Comparison of ENCODE assay signal across 1 cellular context in genomic region chr12:70317781-70318180, GRCh38.
TF ChIP-seq lines count a peak whose summit lies in the region.

No MANE protein-coding gene starts in this region.

TF ChIP-seq in GM12878, 131 proteins besides CTCF, POLR2A, EP300 and RAD21 (continued from another document and continues in another):
- TF ChIP-seq, protein P1, sequence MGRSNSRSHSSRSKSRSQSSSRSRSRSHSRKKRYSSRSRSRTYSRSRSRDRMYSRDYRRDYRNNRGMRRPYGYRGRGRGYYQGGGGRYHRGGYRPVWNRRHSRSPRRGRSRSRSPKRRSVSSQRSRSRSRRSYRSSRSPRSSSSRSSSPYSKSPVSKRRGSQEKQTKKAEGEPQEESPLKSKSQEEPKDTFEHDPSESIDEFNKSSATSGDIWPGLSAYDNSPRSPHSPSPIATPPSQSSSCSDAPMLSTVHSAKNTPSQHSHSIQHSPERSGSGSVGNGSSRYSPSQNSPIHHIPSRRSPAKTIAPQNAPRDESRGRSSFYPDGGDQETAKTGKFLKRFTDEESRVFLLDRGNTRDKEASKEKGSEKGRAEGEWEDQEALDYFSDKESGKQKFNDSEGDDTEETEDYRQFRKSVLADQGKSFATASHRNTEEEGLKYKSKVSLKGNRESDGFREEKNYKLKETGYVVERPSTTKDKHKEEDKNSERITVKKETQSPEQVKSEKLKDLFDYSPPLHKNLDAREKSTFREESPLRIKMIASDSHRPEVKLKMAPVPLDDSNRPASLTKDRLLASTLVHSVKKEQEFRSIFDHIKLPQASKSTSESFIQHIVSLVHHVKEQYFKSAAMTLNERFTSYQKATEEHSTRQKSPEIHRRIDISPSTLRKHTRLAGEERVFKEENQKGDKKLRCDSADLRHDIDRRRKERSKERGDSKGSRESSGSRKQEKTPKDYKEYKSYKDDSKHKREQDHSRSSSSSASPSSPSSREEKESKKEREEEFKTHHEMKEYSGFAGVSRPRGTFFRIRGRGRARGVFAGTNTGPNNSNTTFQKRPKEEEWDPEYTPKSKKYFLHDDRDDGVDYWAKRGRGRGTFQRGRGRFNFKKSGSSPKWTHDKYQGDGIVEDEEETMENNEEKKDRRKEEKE (IDR thresholded peaks at IDR 0.05): no peak
- peak; percentile 91 for TF ChIP-seq IKZF1 (conservative IDR thresholded peaks at IDR 0.05)
- no peak for TF ChIP-seq ESRRA (IDR thresholded peaks at IDR 0.05; ENCODE audit: low read length)
- TF ChIP-seq ZNF217 (IDR thresholded peaks at IDR 0.05): peak; percentile 90
- TF ChIP-seq IKZF2 (IDR thresholded peaks at IDR 0.05): peak; percentile 95 to 96
- TF ChIP-seq, protein P2, sequence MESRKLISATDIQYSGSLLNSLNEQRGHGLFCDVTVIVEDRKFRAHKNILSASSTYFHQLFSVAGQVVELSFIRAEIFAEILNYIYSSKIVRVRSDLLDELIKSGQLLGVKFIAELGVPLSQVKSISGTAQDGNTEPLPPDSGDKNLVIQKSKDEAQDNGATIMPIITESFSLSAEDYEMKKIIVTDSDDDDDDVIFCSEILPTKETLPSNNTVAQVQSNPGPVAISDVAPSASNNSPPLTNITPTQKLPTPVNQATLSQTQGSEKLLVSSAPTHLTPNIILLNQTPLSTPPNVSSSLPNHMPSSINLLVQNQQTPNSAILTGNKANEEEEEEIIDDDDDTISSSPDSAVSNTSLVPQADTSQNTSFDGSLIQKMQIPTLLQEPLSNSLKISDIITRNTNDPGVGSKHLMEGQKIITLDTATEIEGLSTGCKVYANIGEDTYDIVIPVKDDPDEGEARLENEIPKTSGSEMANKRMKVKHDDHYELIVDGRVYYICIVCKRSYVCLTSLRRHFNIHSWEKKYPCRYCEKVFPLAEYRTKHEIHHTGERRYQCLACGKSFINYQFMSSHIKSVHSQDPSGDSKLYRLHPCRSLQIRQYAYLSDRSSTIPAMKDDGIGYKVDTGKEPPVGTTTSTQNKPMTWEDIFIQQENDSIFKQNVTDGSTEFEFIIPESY (IDR thresholded peaks at IDR 0.05): no peak
- TF ChIP-seq CBFB (IDR thresholded peaks at IDR 0.05; ENCODE audit: low read depth): peak; percentile 82
- TF ChIP-seq ZZZ3 (IDR thresholded peaks at IDR 0.05; ENCODE audit: control insufficient read depth, insufficient read length, low read depth): no peak
- TF ChIP-seq ETV6 (conservative IDR thresholded peaks at IDR 0.05 in 1 of 2, IDR thresholded peaks at IDR 0.05 in 1 of 2; ENCODE audit: borderline replicate concordance in 1 of 2, low read depth in 1 of 2): peak in 1 of 2 experiments; percentile 35; a peak in 1 of 4 replicates
- TF ChIP-seq E2F4 (IDR thresholded peaks at IDR 0.05; ENCODE audit: low read depth, low read length): no peak
- TF ChIP-seq STAT3 (IDR thresholded peaks at IDR 0.05; ENCODE audit: low read depth, low read length): peak; percentile 92
- TF ChIP-seq ZNF24 (IDR thresholded peaks at IDR 0.05): peak; percentile 41; the same call in 1 of the 2 replicates
- peak; percentile 39; the same call in 1 of the 2 replicates for TF ChIP-seq RAD51 (IDR thresholded peaks at IDR 0.05)
- peak; percentile 47; the same call in 1 of the 2 replicates for TF ChIP-seq PKNOX1 (IDR thresholded peaks at IDR 0.05)
- peak; percentile 92 for TF ChIP-seq ZNF384 (IDR thresholded peaks at IDR 0.05; ENCODE audit: borderline replicate concordance, low read depth, low read length)
- 0 out of 2 replicates have a peak, but pooled peaks have one; percentile 85 for TF ChIP-seq RCOR1 (conservative IDR thresholded peaks at IDR 0.05; ENCODE audit: low read depth, low read length)
- no peak for TF ChIP-seq NRF1 (conservative IDR thresholded peaks at IDR 0.05; ENCODE audit: low read depth, low read length)
- TF ChIP-seq TBL1XR1 (IDR thresholded peaks at IDR 0.05; ENCODE audit: low read depth, low read length): peak; percentile 78
- TF ChIP-seq NFIC (IDR thresholded peaks at IDR 0.05; ENCODE audit: low read depth, low read length): peak; percentile 82
- peak; percentile 16; the same call in 1 of the 2 replicates for TF ChIP-seq SMC3 (IDR thresholded peaks at IDR 0.05; ENCODE audit: borderline replicate concordance, low read length)
- peak; percentile 71; the same call in 1 of the 2 replicates for TF ChIP-seq MTA3 (IDR thresholded peaks at IDR 0.05; ENCODE audit: borderline replicate concordance, low read length)
- TF ChIP-seq ATF7 (IDR thresholded peaks at IDR 0.05; ENCODE audit: low read depth): peak; percentile 68
- TF ChIP-seq JUNB (IDR thresholded peaks at IDR 0.05): peak; percentile 49
- no peak for TF ChIP-seq SREBF1 (IDR thresholded peaks at IDR 0.05; ENCODE audit: low read length)
- TF ChIP-seq POU2F2 (IDR thresholded peaks at IDR 0.05; ENCODE audit: borderline replicate concordance, low read depth, low read length): 0 out of 3 replicates have a peak, but pooled peaks have one; percentile 32
- peak; percentile 55; the same call in 1 of the 2 replicates for TF ChIP-seq PML (IDR thresholded peaks at IDR 0.05; ENCODE audit: low read length)
- TF ChIP-seq NBN (IDR thresholded peaks at IDR 0.05): peak; percentile 58; the same call in 1 of the 2 replicates
- TF ChIP-seq TCF7 (IDR thresholded peaks at IDR 0.05; ENCODE audit: borderline replicate concordance): peak; percentile 33; the same call in 1 of the 2 replicates
- peak; percentile 89 for TF ChIP-seq MTA2 (IDR thresholded peaks at IDR 0.05; ENCODE audit: low read depth)
- peak; percentile 66; the same call in 1 of the 2 replicates for TF ChIP-seq BMI1 (IDR thresholded peaks at IDR 0.05; ENCODE audit: borderline replicate concordance)
- peak; percentile 51; the same call in 1 of the 2 replicates for TF ChIP-seq MXI1 (IDR thresholded peaks at IDR 0.05; ENCODE audit: low read depth, low read length)
- TF ChIP-seq DPF2 (IDR thresholded peaks at IDR 0.05): peak; percentile 88
- peak; percentile 57 to 76; a peak in 3 of 4 replicates for TF ChIP-seq BHLHE40 (IDR thresholded peaks at IDR 0.05; ENCODE audit: borderline replicate concordance in 1 of 2, low read depth in 2 of 2, low read length in 1 of 2)
- TF ChIP-seq, protein P3, sequence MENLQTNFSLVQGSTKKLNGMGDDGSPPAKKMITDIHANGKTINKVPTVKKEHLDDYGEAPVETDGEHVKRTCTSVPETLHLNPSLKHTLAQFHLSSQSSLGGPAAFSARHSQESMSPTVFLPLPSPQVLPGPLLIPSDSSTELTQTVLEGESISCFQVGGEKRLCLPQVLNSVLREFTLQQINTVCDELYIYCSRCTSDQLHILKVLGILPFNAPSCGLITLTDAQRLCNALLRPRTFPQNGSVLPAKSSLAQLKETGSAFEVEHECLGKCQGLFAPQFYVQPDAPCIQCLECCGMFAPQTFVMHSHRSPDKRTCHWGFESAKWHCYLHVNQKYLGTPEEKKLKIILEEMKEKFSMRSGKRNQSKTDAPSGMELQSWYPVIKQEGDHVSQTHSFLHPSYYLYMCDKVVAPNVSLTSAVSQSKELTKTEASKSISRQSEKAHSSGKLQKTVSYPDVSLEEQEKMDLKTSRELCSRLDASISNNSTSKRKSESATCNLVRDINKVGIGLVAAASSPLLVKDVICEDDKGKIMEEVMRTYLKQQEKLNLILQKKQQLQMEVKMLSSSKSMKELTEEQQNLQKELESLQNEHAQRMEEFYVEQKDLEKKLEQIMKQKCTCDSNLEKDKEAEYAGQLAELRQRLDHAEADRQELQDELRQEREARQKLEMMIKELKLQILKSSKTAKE (IDR thresholded peaks at IDR 0.05; ENCODE audit: low read depth, poor library complexity, severe bottlenecking): peak; percentile 70
- no peak for TF ChIP-seq HDGF (IDR thresholded peaks at IDR 0.05)
- TF ChIP-seq CBX5 (IDR thresholded peaks at IDR 0.05; ENCODE audit: low read depth): peak; percentile 85; the same call in 1 of the 2 replicates
- 0 out of 2 replicates have a peak, but pooled peaks have one; percentile 40 for TF ChIP-seq BCL11A (IDR thresholded peaks at IDR 0.05; ENCODE audit: low read depth, low read length)
- TF ChIP-seq CREM (IDR thresholded peaks at IDR 0.05; ENCODE audit: low read depth): 0 out of 2 replicates have a peak, but pooled peaks have one; percentile 31
- TF ChIP-seq NFYA (IDR thresholded peaks at IDR 0.05; ENCODE audit: borderline replicate concordance, low read depth, low read length): no peak
- peak; percentile 47; the same call in 1 of the 2 replicates for TF ChIP-seq NR2F1 (conservative IDR thresholded peaks at IDR 0.05)
- TF ChIP-seq SMAD5 (IDR thresholded peaks at IDR 0.05; ENCODE audit: low read depth): no peak
- TF ChIP-seq PAX8 (IDR thresholded peaks at IDR 0.05): no peak; the same call in 1 of the 2 replicates
- no peak for TF ChIP-seq POLR2AphosphoS2 (IDR thresholded peaks at IDR 0.05; ENCODE audit: low read depth, low read length)
- TF ChIP-seq FOXM1 (IDR thresholded peaks at IDR 0.05; ENCODE audit: low read depth, low read length): peak; percentile 63; the same call in 1 of the 2 replicates
- peak; percentile 83 for TF ChIP-seq MEF2A (IDR thresholded peaks at IDR 0.05; ENCODE audit: insufficient read depth, low read depth, low read length)
- TF ChIP-seq MAX (IDR thresholded peaks at IDR 0.05; ENCODE audit: low read depth, low read length): 0 out of 2 replicates have a peak, but pooled peaks have one; percentile 35
- TF ChIP-seq SP1 (IDR thresholded peaks at IDR 0.05; ENCODE audit: low read depth, low read length): no peak
- TF ChIP-seq SPI1 (IDR thresholded peaks at IDR 0.05; ENCODE audit: borderline replicate concordance, insufficient read depth, low read depth, low read length): peak; percentile 80; the same call in 1 of the 2 replicates
- no peak for TF ChIP-seq LARP7 (IDR thresholded peaks at IDR 0.05)
- peak; percentile 100 for TF ChIP-seq RUNX3 (IDR thresholded peaks at IDR 0.05; ENCODE audit: low read length)
- TF ChIP-seq, protein P4, sequence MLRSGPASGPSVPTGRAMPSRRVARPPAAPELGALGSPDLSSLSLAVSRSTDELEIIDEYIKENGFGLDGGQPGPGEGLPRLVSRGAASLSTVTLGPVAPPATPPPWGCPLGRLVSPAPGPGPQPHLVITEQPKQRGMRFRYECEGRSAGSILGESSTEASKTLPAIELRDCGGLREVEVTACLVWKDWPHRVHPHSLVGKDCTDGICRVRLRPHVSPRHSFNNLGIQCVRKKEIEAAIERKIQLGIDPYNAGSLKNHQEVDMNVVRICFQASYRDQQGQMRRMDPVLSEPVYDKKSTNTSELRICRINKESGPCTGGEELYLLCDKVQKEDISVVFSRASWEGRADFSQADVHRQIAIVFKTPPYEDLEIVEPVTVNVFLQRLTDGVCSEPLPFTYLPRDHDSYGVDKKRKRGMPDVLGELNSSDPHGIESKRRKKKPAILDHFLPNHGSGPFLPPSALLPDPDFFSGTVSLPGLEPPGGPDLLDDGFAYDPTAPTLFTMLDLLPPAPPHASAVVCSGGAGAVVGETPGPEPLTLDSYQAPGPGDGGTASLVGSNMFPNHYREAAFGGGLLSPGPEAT (IDR thresholded peaks at IDR 0.05; ENCODE audit: low read depth): peak; percentile 87
- TF ChIP-seq, protein P5, sequence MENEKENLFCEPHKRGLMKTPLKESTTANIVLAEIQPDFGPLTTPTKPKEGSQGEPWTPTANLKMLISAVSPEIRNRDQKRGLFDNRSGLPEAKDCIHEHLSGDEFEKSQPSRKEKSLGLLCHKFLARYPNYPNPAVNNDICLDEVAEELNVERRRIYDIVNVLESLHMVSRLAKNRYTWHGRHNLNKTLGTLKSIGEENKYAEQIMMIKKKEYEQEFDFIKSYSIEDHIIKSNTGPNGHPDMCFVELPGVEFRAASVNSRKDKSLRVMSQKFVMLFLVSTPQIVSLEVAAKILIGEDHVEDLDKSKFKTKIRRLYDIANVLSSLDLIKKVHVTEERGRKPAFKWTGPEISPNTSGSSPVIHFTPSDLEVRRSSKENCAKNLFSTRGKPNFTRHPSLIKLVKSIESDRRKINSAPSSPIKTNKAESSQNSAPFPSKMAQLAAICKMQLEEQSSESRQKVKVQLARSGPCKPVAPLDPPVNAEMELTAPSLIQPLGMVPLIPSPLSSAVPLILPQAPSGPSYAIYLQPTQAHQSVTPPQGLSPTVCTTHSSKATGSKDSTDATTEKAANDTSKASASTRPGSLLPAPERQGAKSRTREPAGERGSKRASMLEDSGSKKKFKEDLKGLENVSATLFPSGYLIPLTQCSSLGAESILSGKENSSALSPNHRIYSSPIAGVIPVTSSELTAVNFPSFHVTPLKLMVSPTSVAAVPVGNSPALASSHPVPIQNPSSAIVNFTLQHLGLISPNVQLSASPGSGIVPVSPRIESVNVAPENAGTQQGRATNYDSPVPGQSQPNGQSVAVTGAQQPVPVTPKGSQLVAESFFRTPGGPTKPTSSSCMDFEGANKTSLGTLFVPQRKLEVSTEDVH (IDR thresholded peaks at IDR 0.05; ENCODE audit: low read depth, partially characterized antibody): peak; percentile 26
- 0 out of 2 replicates have a peak, but pooled peaks have one; percentile 14 for TF ChIP-seq PAX5 (IDR thresholded peaks at IDR 0.05; ENCODE audit: borderline replicate concordance, low read depth, low read length)
- TF ChIP-seq KAT2A (conservative IDR thresholded peaks at IDR 0.05; ENCODE audit: control insufficient read depth, low read depth, low read length): no peak
- peak; percentile 63; the same call in 1 of the 2 replicates for TF ChIP-seq BACH1 (IDR thresholded peaks at IDR 0.05; ENCODE audit: borderline replicate concordance)
- peak; percentile 72 for TF ChIP-seq EED (IDR thresholded peaks at IDR 0.05; ENCODE audit: low read depth)
- peak; percentile 44; the same call in 1 of the 2 replicates for TF ChIP-seq SMARCA5 (IDR thresholded peaks at IDR 0.05)
- TF ChIP-seq SMAD1 (IDR thresholded peaks at IDR 0.05; ENCODE audit: low read depth, partially characterized antibody): peak; percentile 45
- TF ChIP-seq ZBED1 (IDR thresholded peaks at IDR 0.05; ENCODE audit: borderline replicate concordance): peak; percentile 28; the same call in 1 of the 2 replicates
- no peak for TF ChIP-seq GATAD2B (conservative IDR thresholded peaks at IDR 0.05; ENCODE audit: low read depth)
- TF ChIP-seq IRF4 (IDR thresholded peaks at IDR 0.05; ENCODE audit: low read depth, low read length): peak; percentile 78; the same call in 1 of the 2 replicates
